In genomic region chr3:57518276-57518914, GRCh38 we compare ENCODE assay signal across 16 cellular contexts. TPM values are rescaled to one million over a fixed set of nuclear protein-coding genes. Genes with fewer than 3 reads are reported as not detected.
DNase-seq lines count a peak whose midpoint lies in the region; ATAC-seq lines count a peak whose summit lies in the region.
"Had no signal": no experiment of that assay in that cellular context is flagged by ENCODE, and none has a peak within 500 bp of the region (broad histone marks: within the 10 kb centered on the region; RNA-seq: fewer than 3 reads in every experiment).

No MANE protein-coding gene starts in this region.

- WGBS in mesenchymal stem cell = 39% methylated on average over 3 of the region's 3 CpGs

- no peak overlapping the region for H2BK12ac ChIP-seq in mesenchymal stem cell (ENCODE audit: low read length in 2 of 2)

- no peak overlapping the region for H3K18ac ChIP-seq in mesenchymal stem cell (ENCODE audit: low read depth in 1 of 2, low read length in 2 of 2)

- no peak overlapping the region for H2BK120ac ChIP-seq in mesenchymal stem cell (ENCODE audit: low read depth, low read length)

- no peak overlapping the region for H2AFZ ChIP-seq in mesenchymal stem cell (ENCODE audit: low read depth, low read length)

- peaks cover 0 to 5% of the 10 kb centered on the region in 2 experiments for H3K27me3 ChIP-seq in mesenchymal stem cell (ENCODE audit: control insufficient read depth in 1 of 2, insufficient read depth in 1 of 2, low read length in 2 of 2)

- H2BK15ac ChIP-seq in mesenchymal stem cell (ENCODE audit: low read depth, poor library complexity, severe bottlenecking) = no peak overlapping the region

- H3K9me3 ChIP-seq in mesenchymal stem cell (ENCODE audit: control insufficient read depth, low read length) = no peaks in the 10 kb centered on the region

- peak; percentile 70 for DNase-seq in EL
- peak; percentile 66 for DNase-seq in NCI-H226
- peak; percentile 46 for DNase-seq in astrocyte of the hippocampus (ENCODE audit: low read depth, low spot score)
- DNase-seq in mesenchymal stem cell = peak; percentile 38
- DNase-seq in NCI-H2107 (lab: John Stamatoyannopoulos, UW) = no peak
- DNase-seq: head of caudate nucleus, left cardiac atrium, naive B cell, NCI-H1092, NCI-H2227 treated with DMSO at 0.1 percent for 48 hours had no signal

- peaks cover 3% of the 10 kb centered on the region for H3K4me1 ChIP-seq in mesenchymal stem cell (ENCODE audit: control insufficient read depth, insufficient read depth, low read depth, low read length)

- no peak for ATAC-seq in HG03108 (IDR thresholded peaks at IDR 0.05; ENCODE audit: unreplicated experiment)
- no peak for ATAC-seq in HG03045 (IDR thresholded peaks at IDR 0.05; ENCODE audit: unreplicated experiment)
- no peak for ATAC-seq in GM21723 (IDR thresholded peaks at IDR 0.05; ENCODE audit: unreplicated experiment)
- ATAC-seq: activated naive CD4-positive, alpha-beta T cell treated with anti-CD3 and anti-CD28 coated beads, Interleukin-2, amount 50 U/mL, for 72 hours; left cardiac atrium had no signal

- H2AK5ac ChIP-seq in mesenchymal stem cell (ENCODE audit: low read length, severe bottlenecking) = no peak overlapping the region

- H4K8ac ChIP-seq in mesenchymal stem cell (ENCODE audit: low read length) = no peak overlapping the region

- H3K79me1 ChIP-seq in mesenchymal stem cell (replicated peaks; ENCODE audit: low read length, poor library complexity, severe bottlenecking) = no peaks in the 10 kb centered on the region

- no peak overlapping the region for H3K27ac ChIP-seq in mesenchymal stem cell (ENCODE audit: low read length, poor library complexity, severe bottlenecking)
- H3K27ac ChIP-seq: SK-N-MC had no signal

- H3K4me2 ChIP-seq in mesenchymal stem cell (ENCODE audit: low read length, poor library complexity, severe bottlenecking) = no peak overlapping the region

- no peak overlapping the region for H3K23ac ChIP-seq in mesenchymal stem cell (ENCODE audit: low read length in 2 of 2)

- no peak overlapping the region for H3K9ac ChIP-seq in mesenchymal stem cell (ENCODE audit: low read length)

- H4K91ac ChIP-seq in mesenchymal stem cell (ENCODE audit: low read length) = no peak overlapping the region

- no peak overlapping the region for H3K4ac ChIP-seq in mesenchymal stem cell (ENCODE audit: low read depth in 1 of 2, low read length in 2 of 2)

- H3K14ac ChIP-seq in mesenchymal stem cell (ENCODE audit: low read length in 2 of 2) = no peak overlapping the region

- no peak overlapping the region for H3K4me3 ChIP-seq in mesenchymal stem cell (ENCODE audit: insufficient read depth in 1 of 2, low read depth in 1 of 2, low read length in 2 of 2)
- H3K4me3 ChIP-seq: SK-N-MC had no signal

- no peak overlapping the region for H2BK5ac ChIP-seq in mesenchymal stem cell (ENCODE audit: low read depth, low read length, poor library complexity, severe bottlenecking)

- H3K36me3 ChIP-seq in mesenchymal stem cell (ENCODE audit: control insufficient read depth in 1 of 2, insufficient read depth in 2 of 2, low read depth in 1 of 2, low read length in 2 of 2) = no peaks in the 10 kb centered on the region

RNA-seq across cellular contexts. Expression of gene DNAH12, which starts 25.7 kb away (rescaled TPM):
- polyA plus RNA-seq in mesenchymal stem cell (2013, experiment 1 of 2) = 0.07 TPM
- polyA plus RNA-seq in mesenchymal stem cell (2013, experiment 2 of 2) = 0.01 TPM
- polyA plus RNA-seq: BJ had no signal

RNA-seq across cellular contexts. Expression of gene PDE12, which starts 37.7 kb away (rescaled TPM):
- 8.2 TPM for polyA plus RNA-seq in mesenchymal stem cell (2013, experiment 1 of 2)
- polyA plus RNA-seq in mesenchymal stem cell (2013, experiment 2 of 2) = 7.8 TPM
